ENCODE assay signal across 14 cellular contexts in genomic region chr1:12201343-12202189, GRCh38. TPM values are rescaled to one million over a fixed set of nuclear protein-coding genes. Genes with fewer than 3 reads are reported as not detected.
DNase-seq lines count a peak whose midpoint lies in the region; ATAC-seq, FAIRE-seq and TF ChIP-seq lines count a peak whose summit lies in the region.
"Had no signal": no experiment of that assay in that cellular context is flagged by ENCODE, and none has a peak within 500 bp of the region (broad histone marks: within the 10 kb centered on the region; RNA-seq: fewer than 3 reads in every experiment).

No MANE protein-coding gene starts in this region.

- FAIRE-seq in GM12892 (lab: Jason Lieb, UNC), result peak; percentile 40
- FAIRE-seq: colon had no signal

- peak in 1 of 3 donors; percentile 20 for DNase-seq in CD4-positive, CD25-positive, alpha-beta regulatory T cell
- DNase-seq in GM12892 (ENCODE audit: insufficient read length) (no peak), activated B cell treated with CpG ODN at 0.5 μM for 24 hours (no peak), myocyte (ENCODE audit: low read depth) (peak; percentile 19), D341Med (ENCODE audit: low spot score) (no peak), breast epithelium (ENCODE audit: low spot score in 2 of 2) (no peak), MG63 (no peak)
- DNase-seq: Calu3, NCI-H1436, NCI-H748 treated with DMSO at 0.1 percent for 48 hours, SHP77 treated with DMSO at 0.1 percent for 48 hours had no signal

- H3K9me3 ChIP-seq in CD4-positive, CD25-positive, alpha-beta regulatory T cell (ENCODE audit: control insufficient read depth in 2 of 2, low read length in 2 of 2), result no peaks in the 10 kb centered on the region
- H3K9me3 ChIP-seq in breast epithelium (no peaks in the 10 kb centered on the region), MG63 (no peaks in the 10 kb centered on the region)
- H3K9me3 ChIP-seq: prostate gland, suprapubic skin had no signal

- ATAC-seq in CD4-positive, CD25-positive, alpha-beta regulatory T cell (ENCODE audit: low read depth in 2 of 2), result no peak
- no peak for ATAC-seq in activated B cell treated with CpG ODN at 0.5 μM for 24 hours (ENCODE audit: low read depth)

- H3K27ac Mint-ChIP-seq in CD4-positive, CD25-positive, alpha-beta regulatory T cell, result peak overlapping the region; percentile 72 to 94 (median 83)
- H3K27ac Mint-ChIP-seq in activated B cell treated with CpG ODN at 0.5 μM for 24 hours, result peak overlapping the region; percentile 68

- H3K4me3 ChIP-seq in CD4-positive, CD25-positive, alpha-beta regulatory T cell (ENCODE audit: low read depth, low read length), result no peak overlapping the region
- H3K4me3 ChIP-seq in breast epithelium (no peak overlapping the region), MG63 (no peak overlapping the region)
- H3K4me3 ChIP-seq: prostate gland, suprapubic skin had no signal

- peaks cover 28% of the 10 kb centered on the region for H3K36me3 Mint-ChIP-seq in CD4-positive, CD25-positive, alpha-beta regulatory T cell
- peaks cover 65% of the 10 kb centered on the region for H3K36me3 Mint-ChIP-seq in activated B cell treated with CpG ODN at 0.5 μM for 24 hours (ENCODE audit: low read depth)

- no peak for TF ChIP-seq POLR2A in GM12892 (IDR thresholded peaks at IDR 0.05; ENCODE audit: low read depth, low read length)
- TF ChIP-seq POLR2A in breast epithelium (IDR thresholded peaks at IDR 0.05), result no peak

- H3K27me3 Mint-ChIP-seq in CD4-positive, CD25-positive, alpha-beta regulatory T cell, result no peaks in the 10 kb centered on the region
- no peaks in the 10 kb centered on the region for H3K27me3 Mint-ChIP-seq in activated B cell treated with CpG ODN at 0.5 μM for 24 hours

- H3K4me3 Mint-ChIP-seq in CD4-positive, CD25-positive, alpha-beta regulatory T cell, result peak overlapping the region in 2 of 4 donors; percentile 66 to 73
- no peak overlapping the region for H3K4me3 Mint-ChIP-seq in activated B cell treated with CpG ODN at 0.5 μM for 24 hours

- H3K4me1 ChIP-seq in CD4-positive, CD25-positive, alpha-beta regulatory T cell (ENCODE audit: control insufficient read depth, insufficient read depth, low read length, poor library complexity, severe bottlenecking), result peaks cover 55% of the 10 kb centered on the region
- no peaks in the 10 kb centered on the region for H3K4me1 ChIP-seq in breast epithelium
- H3K4me1 ChIP-seq: prostate gland, suprapubic skin had no signal

- H3K36me3 ChIP-seq in CD4-positive, CD25-positive, alpha-beta regulatory T cell (ENCODE audit: control insufficient read depth, insufficient read depth, low read length), result peaks cover 79% of the 10 kb centered on the region
- H3K36me3 ChIP-seq in breast epithelium (no peaks in the 10 kb centered on the region), MG63 (no peaks in the 10 kb centered on the region)
- H3K36me3 ChIP-seq: prostate gland had no signal

- CTCF ChIA-PET in activated B cell treated with CpG ODN at 0.5 μM for 24 hours (lab: Charles Lee), result interaction anchor here (1.4 to 7.5 kb wide), 2 partner anchors 13 to 77 kb away, joined by 3 to 116 read pairs; no protein-coding TSS in a partner anchor

- peak overlapping the region; percentile 75 for H3K27ac ChIP-seq in CD4-positive, CD25-positive, alpha-beta regulatory T cell (ENCODE audit: insufficient read depth, low read length, poor library complexity, severe bottlenecking)
- no peak overlapping the region for H3K27ac ChIP-seq in breast epithelium
- H3K27ac ChIP-seq: prostate gland, suprapubic skin had no signal

- H3K9me3 Mint-ChIP-seq in CD4-positive, CD25-positive, alpha-beta regulatory T cell, result no peaks in the 10 kb centered on the region
- H3K9me3 Mint-ChIP-seq in activated B cell treated with CpG ODN at 0.5 μM for 24 hours, result no peaks in the 10 kb centered on the region

- intact Hi-C loops in activated B cell treated with CpG ODN at 0.5 μM for 24 hours (cut with micrococcal nuclease), result no loop called here
- intact Hi-C loops in breast epithelium (cut with DNase I; ENCODE audit: low total_unique reads), result no loop called here

- no peaks in the 10 kb centered on the region for H3K27me3 ChIP-seq in CD4-positive, CD25-positive, alpha-beta regulatory T cell (ENCODE audit: control insufficient read depth, insufficient read depth, low read length)
- H3K27me3 ChIP-seq in breast epithelium (no peaks in the 10 kb centered on the region), MG63 (no peaks in the 10 kb centered on the region)
- H3K27me3 ChIP-seq: suprapubic skin had no signal

- no peak for TF ChIP-seq CTCF in activated B cell treated with CpG ODN at 0.5 μM for 24 hours (IDR thresholded peaks at IDR 0.05)
- TF ChIP-seq CTCF in breast epithelium (IDR thresholded peaks at IDR 0.05), result no peak

- H3K4me1 Mint-ChIP-seq in CD4-positive, CD25-positive, alpha-beta regulatory T cell, result peaks cover 19 to 88% (median 39%) of the 10 kb centered on the region in 4 donors
- peaks cover 81% of the 10 kb centered on the region for H3K4me1 Mint-ChIP-seq in activated B cell treated with CpG ODN at 0.5 μM for 24 hours

- POLR2A ChIA-PET in activated B cell treated with CpG ODN at 0.5 μM for 24 hours (lab: Charles Lee), result interaction anchor here (0.7 to 1.5 kb wide), 8 partner anchors 35 to 294 kb away, joined by 3 to 7 read pairs (median 4); partner anchors contain the start of gene TNFRSF1B

RNA-seq across cellular contexts. Expression of gene VPS13D, which starts 28.3 kb away (rescaled TPM):
- total RNA-seq in CD4-positive, CD25-positive, alpha-beta regulatory T cell, result 96.0 TPM
- polyA plus RNA-seq in CD4-positive, CD25-positive, alpha-beta regulatory T cell, result 10 to 100 TPM in 2 of 4 donors, 1 to 10 TPM in 2; 8.1 to 11.6 (median 9.9) TPM
- 6.5 TPM for polyA plus RNA-seq in GM12892 (2012; ENCODE audit: missing spikeins)
- total RNA-seq in activated B cell treated with CpG ODN at 0.5 μM for 24 hours (52.6 and 64.5 TPM in 2 replicates), myocyte (19.2 and 23.0 TPM in 2 replicates), breast epithelium (100 to 1,000 TPM in 1 of 3 donors, 10 to 100 TPM in 2; 73.9 to 115 (median 96.4) TPM)
- 12.6 TPM for polyA plus RNA-seq in myocyte (2012)
- 12.1 and 16.2 TPM in 2 replicates for total RNA-seq in MG63 (2014; rRNA removed; shearing (Covaris generic); ENCODE audit: low replicate concordance)

RNA-seq across cellular contexts. Expression of gene TNFRSF1B, which starts 34.8 kb away (rescaled TPM):
- total RNA-seq in CD4-positive, CD25-positive, alpha-beta regulatory T cell, result 252 TPM
- polyA plus RNA-seq in CD4-positive, CD25-positive, alpha-beta regulatory T cell, result 100 to 1,000 TPM; 347 to 450 (median 421) TPM
- polyA plus RNA-seq in GM12892 (2012; ENCODE audit: missing spikeins), result 24.1 TPM
- total RNA-seq in activated B cell treated with CpG ODN at 0.5 μM for 24 hours (89.0 and 98.6 TPM in 2 replicates), myocyte (0.26 and 1.3 TPM in 2 replicates), breast epithelium (10 to 100 TPM; 25.0 to 48.8 (median 35.1) TPM)
- not detected for polyA plus RNA-seq in myocyte (2012)
- 2.5 and 3.9 TPM in 2 replicates for total RNA-seq in MG63 (2014; rRNA removed; shearing (Covaris generic); ENCODE audit: low replicate concordance)
